In genomic region chr7:30938435-30939316, GRCh38 we compare ENCODE assay signal across 8 cellular contexts. TPM values are rescaled to one million over a fixed set of nuclear protein-coding genes. Genes with fewer than 3 reads are reported as not detected.
DNase-seq lines count a peak whose midpoint lies in the region; ATAC-seq, FAIRE-seq and TF ChIP-seq lines count a peak whose summit lies in the region.

No MANE protein-coding gene starts in this region.

- FAIRE-seq in A549 (lab: Jason Lieb, UNC), result peak; percentile 46

- ATAC-seq in A549 (peak; percentile 85 to 96), GM18499 (IDR thresholded peaks at IDR 0.05; ENCODE audit: insufficient read depth, unreplicated experiment) (peak; percentile 58), HG02938 (IDR thresholded peaks at IDR 0.05; ENCODE audit: unreplicated experiment) (peak; percentile 72)

- POLR2A ChIA-PET in A549 (lab: Yijun Ruan, JAX), result no interaction called here

- DNase-seq in A549 (ENCODE audit: low read depth in 1 of 2, low spot score in 1 of 2) (peak; percentile 81 to 88), NCI-H2081 (lab: John Stamatoyannopoulos, UW) (peak; percentile 74 to 75), caudate nucleus (lab: John Stamatoyannopoulos, UW) (peak in 49 of 61 donors; percentile 21 to 83 (median 44)), kidney glomerular epithelial cell (lab: John Stamatoyannopoulos, UW) (peak; percentile 68)
- DNase-seq in stimulated activated CD4-positive, alpha-beta T cell treated with anti-CD3 and anti-CD28 coated beads, Interleukin-4, amount 100 ng/mL, for 1 hour, result peak; percentile 65

- peaks cover 6% of the 10 kb centered on the region; the same call in 1 of the 3 replicates for H3K9me3 ChIP-seq in A549

- H3K27ac ChIP-seq in A549, result peak overlapping the region in 1 of 2 experiments; percentile 46; a peak in 1 of 6 replicates
- peak overlapping the region; percentile 23; the same call in 1 of the 2 replicates for H3K27ac ChIP-seq in VCaP
- H3K27ac ChIP-seq in caudate nucleus (ENCODE audit: low read depth, low read length), result no peak overlapping the region

- no peak for TF ChIP-seq EP300 in A549 (IDR thresholded peaks at IDR 0.05)

- CTCF ChIA-PET in A549 (lab: Yijun Ruan, JAX), result interaction anchor here (0.6 to 2.5 kb wide), 60 partner anchors 10 to 543 kb away, joined by 3 to 37 read pairs (median 4); partner anchors contain the start of genes AQP1 and GHRHR

- whole genome bisulfite sequencing in A549 (ENCODE audit: missing lambda C conversion rate), result 15% methylated on average over 19 of the region's 25 CpGs

- H3K4me3 ChIP-seq in A549, result 0 out of 3 replicates have a peak overlapping the region, but pooled peaks have one; percentile 8

- TF ChIP-seq POLR2A in A549 (IDR thresholded peaks at IDR 0.05; ENCODE audit: low read length), result no peak

- 0 out of 3 replicates have a peak, but pooled peaks cover 3% of the 10 kb centered on the region for H3K4me1 ChIP-seq in A549

- peak; percentile 84 for TF ChIP-seq CTCF in A549 (IDR thresholded peaks at IDR 0.05)
- TF ChIP-seq CTCF in VCaP (conservative IDR thresholded peaks at IDR 0.05), result peak; percentile 96

- peak; percentile 50 to 52 for TF ChIP-seq RAD21 in A549 (conservative IDR thresholded peaks at IDR 0.05 in 1 of 2, IDR thresholded peaks at IDR 0.05 in 1 of 2)

- peak overlapping the region; percentile 71 for H3K4me2 ChIP-seq in A549

TF ChIP-seq in A549, 52 proteins besides CTCF, POLR2A, EP300 and RAD21:
- TF ChIP-seq SMC3 (IDR thresholded peaks at IDR 0.05) (peak; percentile 73), HDAC2 (IDR thresholded peaks at IDR 0.05) (no peak), SREBF2 (IDR thresholded peaks at IDR 0.05) (no peak), MAZ (IDR thresholded peaks at IDR 0.05; ENCODE audit: borderline replicate concordance, low read depth, low read length) (no peak), E2F6 (IDR thresholded peaks at IDR 0.05; ENCODE audit: borderline replicate concordance, low read depth) (no peak), CEBPB (IDR thresholded peaks at IDR 0.05) (peak in 1 of 2 experiments; percentile 50; a peak in 1 of 4 replicates)

RNA-seq across cellular contexts. Expression of gene GHRHR, which starts 25.1 kb away (rescaled TPM):
- polyA plus RNA-seq in A549 (2011; rRNA removed), result not detected in 2 replicates
- not detected in 2 replicates for polyA plus RNA-seq in A549 (2012; cell fraction: cytosol; rRNA removed)
- polyA plus RNA-seq in A549 (2012; cell fraction: nucleus; rRNA removed), result not detected in 2 replicates
- polyA plus RNA-seq in A549 (2017; fragmentation: RNase III; extraction: RNeasy Plus Mini Kit Qiagen cat#74134 plus additional on column Dnase treatment), result not detected in 3 replicates
- polyA minus RNA-seq in A549 (2011; rRNA and poly(A)+ RNA removed), result not detected in 2 replicates

RNA-seq across cellular contexts. Expression of gene AQP1, which starts 27.0 kb away (rescaled TPM):
- polyA plus RNA-seq in A549 (2011; rRNA removed) (0.53 and 0.58 TPM in 2 replicates), A549 (2017; fragmentation: RNase III; extraction: RNeasy Plus Mini Kit Qiagen cat#74134 plus additional on column Dnase treatment) (0.49 to 0.55 TPM (median 0.50 TPM) in 3 replicates)
- polyA plus RNA-seq in A549 (2012; cell fraction: cytosol; rRNA removed), result 0.19 TPM in 2 replicates
- 2.9 and 3.0 TPM in 2 replicates for polyA plus RNA-seq in A549 (2012; cell fraction: nucleus; rRNA removed)
- 0.21 and 0.49 TPM in 2 replicates for polyA minus RNA-seq in A549 (2011; rRNA and poly(A)+ RNA removed)
